Comparison of ENCODE assay signal across 11 cellular contexts in the genomic region with DNA sequence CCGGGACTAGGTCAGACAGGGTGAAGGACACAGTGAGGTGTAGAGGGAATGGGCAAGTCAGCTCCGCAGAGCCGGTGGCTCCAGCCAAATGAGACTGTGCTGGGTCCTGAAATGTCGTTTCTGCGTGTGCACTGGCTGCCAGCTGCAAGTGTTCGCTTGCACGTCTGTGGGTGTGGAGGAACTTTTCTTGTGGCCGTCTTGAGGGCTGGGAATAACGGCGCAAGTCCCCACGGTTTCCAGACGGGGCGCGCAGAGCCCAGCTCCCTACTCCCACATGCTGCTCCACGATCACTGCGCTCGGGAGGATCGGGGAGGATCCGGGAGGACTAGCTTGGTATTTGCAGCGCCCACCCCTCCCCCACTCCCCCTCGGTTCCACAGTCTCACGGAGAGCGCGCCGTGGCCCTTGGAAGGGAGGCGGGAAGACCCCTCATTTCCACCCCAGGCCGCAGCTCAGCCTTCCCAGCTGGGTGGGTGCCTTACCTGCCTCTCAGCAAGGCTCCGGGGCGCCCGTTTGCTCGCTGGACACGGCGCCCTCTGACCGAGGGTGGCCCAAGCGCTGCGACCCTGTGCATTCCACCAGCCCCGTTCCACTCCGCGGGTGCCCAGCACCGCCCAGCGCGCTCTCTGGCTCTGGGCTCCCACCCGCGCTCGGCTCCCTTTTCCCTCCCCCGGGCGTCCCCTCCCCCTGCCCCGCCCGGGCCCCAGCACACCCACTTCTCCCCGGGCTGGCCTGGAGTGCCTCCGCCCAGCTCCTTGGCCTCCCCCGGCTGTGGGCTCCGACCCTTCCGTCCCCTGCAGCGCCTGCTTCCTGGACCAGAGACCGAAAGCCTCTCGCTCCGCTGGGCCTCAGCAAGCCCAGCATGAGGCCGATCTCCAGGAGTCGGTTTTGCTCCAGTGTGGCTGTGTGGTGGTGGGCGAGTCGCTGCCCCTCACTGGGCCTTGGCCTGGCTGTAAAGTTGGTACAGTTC. TPM values are rescaled to one million over a fixed set of nuclear protein-coding genes. Genes with fewer than 3 reads are reported as not detected.
DNase-seq lines count a peak whose midpoint lies in the region; ATAC-seq and TF ChIP-seq lines count a peak whose summit lies in the region.
"Had no signal": no experiment of that assay in that cellular context is flagged by ENCODE, and none has a peak within 500 bp of the region (broad histone marks: within the 10 kb centered on the region; RNA-seq: fewer than 3 reads in every experiment).

Gene KCNE3 (minus strand): TSS at position 634 of the 970 bp plus-strand sequence. CDS start 9,986 bp downstream, outside the sequence.

- DNase-seq in AG04449 (ENCODE audit: low read depth, low spot score) (no peak), T-helper 17 cell (no peak), Right ventricle myocardium superior (peak; percentile 78), neuronal stem cell (ENCODE audit: low spot score) (no peak), HuH-7 (ENCODE audit: low spot score) (no peak), RWPE1 (ENCODE audit: low spot score) (no peak), RPMI8226 (no peak), HCEC 1CT (no peak)
- DNase-seq: DND-41 had no signal

- H3K4ac ChIP-seq in neuronal stem cell (ENCODE audit: low read length), result no peak within 1 kb of the TSS

- no peak within 1 kb of the TSS for H3K27ac Mint-ChIP-seq in T-helper 17 cell
- H3K27ac Mint-ChIP-seq: natural killer cell treated with Interleukin-12 subunit alpha and Interleukin-12 subunit beta and Interleukin-15 and Interleukin-18, amount 100 ng/mL, for 72 hours had no signal

- peak within 1 kb of the TSS; percentile 94 for H3K18ac ChIP-seq in neuronal stem cell (ENCODE audit: low read length)

- H3K36me3 ChIP-seq in neuronal stem cell (replicated peaks in 1 of 2; ENCODE audit: control insufficient read depth in 2 of 2, insufficient read depth in 2 of 2, low read length in 2 of 2), result no peaks in the 10 kb centered on the region

- no CpG with 5 or more reads among the region's 62 CpGs for WGBS in neuronal stem cell (ENCODE audit: extremely low coverage in 2 of 2, insufficient read length in 2 of 2, insufficient replicate concordance in 1 of 2), 2 donors

- peaks cover 4% of the 10 kb centered on the region for H3K36me3 Mint-ChIP-seq in T-helper 17 cell (ENCODE audit: low read depth)
- H3K36me3 Mint-ChIP-seq: natural killer cell treated with Interleukin-12 subunit alpha and Interleukin-12 subunit beta and Interleukin-15 and Interleukin-18, amount 100 ng/mL, for 72 hours had no signal

- peak within 1 kb of the TSS; percentile 77 for H4K8ac ChIP-seq in neuronal stem cell (ENCODE audit: low read depth, low read length)

- peak within 1 kb of the TSS; percentile 88 for H3K9ac ChIP-seq in neuronal stem cell (ENCODE audit: low read depth, low read length, poor library complexity)

- peaks cover 59% of the 10 kb centered on the region for H3K27me3 Mint-ChIP-seq in T-helper 17 cell

- H3K4me3 ChIP-seq in AG04449 (ENCODE audit: low read depth, low read length) (peak within 1 kb of the TSS; percentile 45), neuronal stem cell (ENCODE audit: low read length in 2 of 2) (peak within 1 kb of the TSS in 1 of 2 donors; percentile 71)

- H3K4me3 Mint-ChIP-seq in T-helper 17 cell, result peak within 1 kb of the TSS; percentile 69
- H3K4me3 Mint-ChIP-seq: natural killer cell treated with Interleukin-12 subunit alpha and Interleukin-12 subunit beta and Interleukin-15 and Interleukin-18, amount 100 ng/mL, for 72 hours had no signal

- H2BK12ac ChIP-seq in neuronal stem cell (ENCODE audit: low read length), result peak within 1 kb of the TSS; percentile 33

- H2BK5ac ChIP-seq in neuronal stem cell (ENCODE audit: low read length), result peak within 1 kb of the TSS; percentile 16

- peak within 1 kb of the TSS; percentile 58 for H3K14ac ChIP-seq in neuronal stem cell (ENCODE audit: low read length)

- H3K27ac ChIP-seq in neuronal stem cell (replicated peaks; ENCODE audit: low read length) (no peak within 1 kb of the TSS), RWPE1 (no peak within 1 kb of the TSS)

- POLR2A ChIA-PET in AG04449 (lab: Yijun Ruan, JAX) (no interaction called here), RWPE1 (lab: Yijun Ruan, JAX; ENCODE audit: low non-redundant PET) (no interaction called here)

- intact Hi-C loops in Right ventricle myocardium superior (cut with DNase I), result no loop called here

- peaks cover 0 to 32% (median 7%) of the 10 kb centered on the region in 3 experiments for H3K27me3 ChIP-seq in neuronal stem cell (ENCODE audit: control insufficient read depth in 3 of 3, insufficient read depth in 3 of 3, low read depth in 1 of 3, low read length in 3 of 3)

- TF ChIP-seq CTCF in AG04449 (IDR thresholded peaks at IDR 0.05; ENCODE audit: insufficient read depth, low read length, missing control alignments) (no peak), RWPE1 (conservative IDR thresholded peaks at IDR 0.05; ENCODE audit: low read depth) (no peak)

- H3K4me1 Mint-ChIP-seq in T-helper 17 cell, result peaks cover 18% of the 10 kb centered on the region

- no peaks in the 10 kb centered on the region for H3K9me3 ChIP-seq in T-helper 17 cell (ENCODE audit: control insufficient read depth, low read length, poor library complexity, severe bottlenecking)
- H3K9me3 ChIP-seq in neuronal stem cell (replicated peaks in 1 of 2; ENCODE audit: control insufficient read depth in 2 of 2, insufficient read depth in 1 of 2, low read depth in 1 of 2, low read length in 2 of 2), result no peaks in the 10 kb centered on the region

- CTCF ChIA-PET in AG04449 (lab: Yijun Ruan, JAX), result interaction anchor here (0.9 to 2.2 kb wide), 8 partner anchors 9 to 272 kb away, joined by 3 to 9 read pairs (median 4); no protein-coding TSS in a partner anchor
- CTCF ChIA-PET in RWPE1 (lab: Yijun Ruan, JAX), result interaction anchor here (0.6 to 0.9 kb wide), 3 partner anchors 103 to 212 kb away, joined by 3 to 8 read pairs (median 5); no protein-coding TSS in a partner anchor

- peak within 1 kb of the TSS; percentile 35 for H2AFZ ChIP-seq in neuronal stem cell (ENCODE audit: low read length)

- peak within 1 kb of the TSS; percentile 35 for H2BK15ac ChIP-seq in neuronal stem cell (ENCODE audit: low read length)

- peak within 1 kb of the TSS; percentile 22 for H2AK5ac ChIP-seq in neuronal stem cell (ENCODE audit: low read depth, low read length)

- H3K23ac ChIP-seq in neuronal stem cell (ENCODE audit: low read depth, low read length, poor library complexity), result peak within 1 kb of the TSS; percentile 26

- ATAC-seq in T-helper 17 cell (no peak), Right ventricle myocardium superior (ENCODE audit: poor library complexity) (peak; percentile 91)
- ATAC-seq: activated CD4-positive, CD25-positive, alpha-beta regulatory T cell treated with anti-CD3 and anti-CD28 coated beads, Interleukin-2, amount 50 U/mL, for 24 hours had no signal

- H3K79me1 ChIP-seq in neuronal stem cell (ENCODE audit: low read depth, low read length), result no peaks in the 10 kb centered on the region

- H3K4me1 ChIP-seq in neuronal stem cell (ENCODE audit: control insufficient read depth in 2 of 2, insufficient read depth in 1 of 2, low read depth in 1 of 2, low read length in 2 of 2), result peaks cover 0 to 12% of the 10 kb centered on the region in 2 donors

- peak within 1 kb of the TSS; percentile 60 for H3K4me2 ChIP-seq in neuronal stem cell (ENCODE audit: insufficient read depth, low read length, poor library complexity, severe bottlenecking)

- no peak within 1 kb of the TSS for H2BK120ac ChIP-seq in neuronal stem cell (ENCODE audit: low read depth, low read length)

- peak within 1 kb of the TSS; percentile 82 for H4K91ac ChIP-seq in neuronal stem cell (ENCODE audit: low read depth, low read length, poor library complexity)

RNA-seq across cellular contexts. Expression of gene KCNE3, which starts in this region (rescaled TPM):
- total RNA-seq in T-helper 17 cell, result 1 to 10 TPM in 1 of 2 donors, under 1 TPM in 1; 0.40 to 1.6 TPM
- 2.6 TPM for total RNA-seq in Right ventricle myocardium superior
- 1.2 TPM for polyA plus RNA-seq in neuronal stem cell (2013, experiment 1 of 2)
- 1.1 TPM for polyA plus RNA-seq in neuronal stem cell (2013, experiment 2 of 2)
